Comparison of ENCODE assay signal across 8 cellular contexts in genomic region chr4:6710282-6710681, GRCh38. TPM values are rescaled to one million over a fixed set of nuclear protein-coding genes. Genes with fewer than 3 reads are reported as not detected.
A peak's percentile ranks its signal among the peaks of the same experiment; 100 is the strongest.
DNase-seq lines count a peak whose midpoint lies in the region; ATAC-seq and TF ChIP-seq lines count a peak whose summit lies in the region.

No MANE protein-coding gene starts in this region.

- CTCF ChIA-PET in PC-9 (lab: Charles Lee): interaction anchor here (0.6 kb wide), 1 partner anchor 70 kb away, joined by 4 read pairs; the partner anchor contains the start of gene MRFAP1

- peaks cover 11% of the 10 kb centered on the region for H3K36me3 ChIP-seq in PC-9 (ENCODE audit: low read depth)
- peaks cover 0 to 25% (median 0%) of the 10 kb centered on the region in 3 donors for H3K36me3 ChIP-seq in esophagus squamous epithelium
- H3K36me3 ChIP-seq in rectal smooth muscle tissue (ENCODE audit: control insufficient read depth, insufficient read depth, low read length): no peaks in the 10 kb centered on the region

- POLR2A ChIA-PET in PC-9 (lab: Charles Lee; ENCODE audit: unreplicated experiment): interaction anchor here (0.6 to 0.7 kb wide), 2 partner anchors 16 to 77 kb away, joined by 3 to 4 read pairs; partner anchors contain the start of gene S100P

- no peaks in the 10 kb centered on the region for H3K9me2 ChIP-seq in PC-9 (ENCODE audit: insufficient read depth)

- ATAC-seq in GM18909 (IDR thresholded peaks at IDR 0.05; ENCODE audit: poor library complexity, unreplicated experiment) (peak; percentile 13), GM18861 (IDR thresholded peaks at IDR 0.05; ENCODE audit: unreplicated experiment) (no peak)

- H3K4me1 ChIP-seq in PC-9 (replicated peaks; ENCODE audit: insufficient read depth) (peaks cover 18% of the 10 kb centered on the region), esophagus squamous epithelium (peaks cover 4 to 46% (median 30%) of the 10 kb centered on the region in 3 donors), rectal smooth muscle tissue (ENCODE audit: control insufficient read depth, insufficient read depth, low read length) (peaks cover 17% of the 10 kb centered on the region)

- H3F3A ChIP-seq in PC-9 (ENCODE audit: insufficient read depth, low read depth): peaks cover 7% of the 10 kb centered on the region; the same call in 1 of the 2 replicates

- TSS peak; percentile 52 for BruUV-seq in PC-9 (replicated peaks; lab: Mats Ljungman, UMichigan)

- peak overlapping the region; percentile 59 for H3K9ac ChIP-seq in rectal smooth muscle tissue (ENCODE audit: low read length)

- intact Hi-C loops in PC-9 (cut with micrococcal nuclease; ENCODE audit: unreplicated experiment): no loop called here
- intact Hi-C loops in esophagus squamous epithelium (cut with DNase I): no loop called here

- peak overlapping the region; percentile 95 for H2AFZ ChIP-seq in PC-9

- no peaks in the 10 kb centered on the region for H4K20me1 ChIP-seq in PC-9 (ENCODE audit: insufficient read depth)

- H3K27me3 ChIP-seq in PC-9 (ENCODE audit: insufficient read depth, low read depth) (no peaks in the 10 kb centered on the region), esophagus squamous epithelium (no peaks in the 10 kb centered on the region), rectal smooth muscle tissue (ENCODE audit: control insufficient read depth, insufficient read depth, low read length) (no peaks in the 10 kb centered on the region)

- no peak overlapping the region for H3K27ac ChIP-seq in PC-9
- H3K27ac ChIP-seq in esophagus squamous epithelium: peak overlapping the region; percentile 81 to 95 (median 87)
- peak overlapping the region; percentile 48 for H3K27ac ChIP-seq in rectal smooth muscle tissue (ENCODE audit: low read depth, low read length)

- H3K79me2 ChIP-seq in PC-9 (ENCODE audit: low read depth): peaks cover 42% of the 10 kb centered on the region

- H3K9me3 ChIP-seq in PC-9 (ENCODE audit: insufficient read depth, low read depth): no peaks in the 10 kb centered on the region
- no peaks in the 10 kb centered on the region for H3K9me3 ChIP-seq in esophagus squamous epithelium

- peak overlapping the region; percentile 90 for H3K4me2 ChIP-seq in PC-9

- WGBS in esophagus squamous epithelium, 2 donors: 8 to 10% methylated on average over 6 of the region's 6 CpGs

- no peak for TF ChIP-seq CTCF in PC-9 (conservative IDR thresholded peaks at IDR 0.05)
- TF ChIP-seq CTCF in esophagus squamous epithelium (IDR thresholded peaks at IDR 0.05): no peak

- no peak for DNase-seq in PC-9
- no peak for DNase-seq in esophagus squamous epithelium (lab: John Stamatoyannopoulos, UW)
- no peak for DNase-seq in DMS 273 treated with DMSO at 0.1 percent for 48 hours (lab: John Stamatoyannopoulos, UW)
- DNase-seq in NCI-H226: no peak
- no peak for DNase-seq in NCI-H1048 (lab: John Stamatoyannopoulos, UW)

- peak overlapping the region; percentile 96 for H3K4me3 ChIP-seq in PC-9
- H3K4me3 ChIP-seq in esophagus squamous epithelium: peak overlapping the region; percentile 59 to 74 (median 70)
- H3K4me3 ChIP-seq in rectal smooth muscle tissue (ENCODE audit: low read length): peak overlapping the region; percentile 96

- no peak for TF ChIP-seq POLR2A in esophagus squamous epithelium (IDR thresholded peaks at IDR 0.05)

RNA-seq across cellular contexts. Expression of gene MRFAP1L1, which starts 0.6 kb away (rescaled TPM):
- 51.4 and 52.1 TPM in 2 replicates for total RNA-seq in PC-9 (2021)
- 10 to 100 TPM; 29.5 to 63.5 (median 48.2) TPM for total RNA-seq in esophagus squamous epithelium

RNA-seq across cellular contexts. Expression of gene BLOC1S4, which starts 5.7 kb away (rescaled TPM):
- 11.7 and 13.9 TPM in 2 replicates for total RNA-seq in PC-9 (2021)
- total RNA-seq in esophagus squamous epithelium: 10 to 100 TPM; 12.4 to 19.6 (median 14.3) TPM

RNA-seq across cellular contexts. Expression of gene S100P, which starts 16.6 kb away (rescaled TPM):
- total RNA-seq in PC-9 (2021) (480 and 837 TPM in 2 replicates), esophagus squamous epithelium (10 to 100 TPM; 15.8 to 65.8 (median 51.8) TPM)
